In the genomic region with DNA sequence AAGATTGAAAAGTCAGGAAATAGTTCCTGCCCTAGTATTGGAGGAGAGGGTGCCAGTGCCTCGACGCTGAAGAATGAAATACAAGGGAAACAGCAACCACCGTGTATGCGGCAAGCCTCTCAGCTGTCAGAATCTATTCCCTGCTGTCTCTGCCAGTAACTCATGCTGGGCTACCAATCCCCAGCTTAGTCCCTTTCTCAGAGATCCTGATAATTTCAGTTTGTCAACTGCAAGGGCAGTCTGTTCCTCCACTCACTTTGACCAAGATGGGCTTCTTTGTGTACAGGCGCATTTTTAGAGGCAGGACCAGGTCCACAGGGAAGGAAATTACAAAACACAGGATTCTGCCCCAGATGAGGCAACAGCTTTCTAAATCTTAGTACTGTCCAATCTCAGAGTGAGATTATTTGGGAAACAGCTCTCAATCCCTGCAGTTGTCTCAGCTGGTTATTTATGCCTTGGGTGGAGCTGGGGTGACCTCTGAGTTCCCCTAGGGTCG, we compare ENCODE assay signal across 8 cellular contexts. TPM values are rescaled to one million over a fixed set of nuclear protein-coding genes. Genes with fewer than 3 reads are reported as not detected.
DNase-seq lines count a peak whose midpoint lies in the region; ATAC-seq and TF ChIP-seq lines count a peak whose summit lies in the region.

No MANE protein-coding gene starts in this region.

- peaks cover 23% of the 10 kb centered on the region for H3K4me1 ChIP-seq in iPS-18a (ENCODE audit: control insufficient read depth, low read depth, low read length)
- peaks cover 0 to 25% (median 12%) of the 10 kb centered on the region in 4 donors for H3K4me1 ChIP-seq in tibial nerve

- H3K4me3 ChIP-seq in iPS-18a (ENCODE audit: low read length) = peak overlapping the region; percentile 83
- peak overlapping the region in 1 of 4 donors; percentile 2 for H3K4me3 ChIP-seq in tibial nerve

- intact Hi-C loops in activated naive CD4-positive, alpha-beta T cell treated with anti-CD3 and anti-CD28 coated beads for 36 hours (cut with micrococcal nuclease) = no loop called here

- no peak overlapping the region for H3K27ac Mint-ChIP-seq in activated naive CD4-positive, alpha-beta T cell treated with anti-CD3 and anti-CD28 coated beads for 36 hours
- H3K27ac Mint-ChIP-seq in activated T-helper 17 cell treated with anti-CD3 and anti-CD28 coated beads, Interleukin-2, amount 50 U/mL, for 72 hours = no peak overlapping the region

- H3K4me3 Mint-ChIP-seq in activated naive CD4-positive, alpha-beta T cell treated with anti-CD3 and anti-CD28 coated beads for 36 hours = peak overlapping the region; percentile 34
- H3K4me3 Mint-ChIP-seq in activated T-helper 17 cell treated with anti-CD3 and anti-CD28 coated beads, Interleukin-2, amount 50 U/mL, for 72 hours = peak overlapping the region; percentile 100

- H3K9me3 Mint-ChIP-seq in activated naive CD4-positive, alpha-beta T cell treated with anti-CD3 and anti-CD28 coated beads for 36 hours = no peaks in the 10 kb centered on the region
- no peaks in the 10 kb centered on the region for H3K9me3 Mint-ChIP-seq in activated T-helper 17 cell treated with anti-CD3 and anti-CD28 coated beads, Interleukin-2, amount 50 U/mL, for 72 hours

- no peak for TF ChIP-seq CTCF in tibial nerve (IDR thresholded peaks at IDR 0.05)

- H3K27ac ChIP-seq in iPS-18a (ENCODE audit: low read length) (peak overlapping the region; percentile 10), tibial nerve (peak overlapping the region in 3 of 4 donors; percentile 75 to 83 (median 78))

- WGBS in tibial nerve, 2 donors = 44 to 49% methylated on average over 6 of the region's 6 CpGs

- no peak for DNase-seq in activated naive CD4-positive, alpha-beta T cell treated with anti-CD3 and anti-CD28 coated beads for 36 hours
- DNase-seq in activated naive CD4-positive, alpha-beta T cell treated with anti-CD3 and anti-CD28 coated beads, Interleukin-2, amount 50 U/mL, for 16 hours = no peak
- DNase-seq in tibial nerve (ENCODE audit: low spot score in 2 of 2) (peak in 1 of 2 donors; percentile 13), NCI-H774 (lab: John Stamatoyannopoulos, UW) (no peak), ureter (ENCODE audit: low spot score) (no peak), activated gamma-delta T cell (lab: John Stamatoyannopoulos, UW) (no peak)

- TF ChIP-seq EP300 in tibial nerve (IDR thresholded peaks at IDR 0.05) = no peak

- CTCF ChIA-PET in activated naive CD4-positive, alpha-beta T cell treated with anti-CD3 and anti-CD28 coated beads for 36 hours (lab: Charles Lee) = interaction anchor here (0.9 to 3.4 kb wide), 3 partner anchors 12 to 30 kb away, joined by 3 to 16 read pairs (median 11); partner anchors contain the start of gene NOB1

- H3K9me3 ChIP-seq in iPS-18a (ENCODE audit: control insufficient read depth, low read depth, low read length) (no peaks in the 10 kb centered on the region), tibial nerve (no peaks in the 10 kb centered on the region)

- H3K36me3 ChIP-seq in iPS-18a (ENCODE audit: control insufficient read depth, low read depth, low read length) = no peaks in the 10 kb centered on the region
- no peaks in the 10 kb centered on the region for H3K36me3 ChIP-seq in tibial nerve

- peaks cover 27% of the 10 kb centered on the region for H3K4me1 Mint-ChIP-seq in activated naive CD4-positive, alpha-beta T cell treated with anti-CD3 and anti-CD28 coated beads for 36 hours (ENCODE audit: low read depth)
- peaks cover 9% of the 10 kb centered on the region for H3K4me1 Mint-ChIP-seq in activated T-helper 17 cell treated with anti-CD3 and anti-CD28 coated beads, Interleukin-2, amount 50 U/mL, for 72 hours

- TF ChIP-seq POLR2A in tibial nerve (IDR thresholded peaks at IDR 0.05) = no peak

- H3K27me3 ChIP-seq in iPS-18a (ENCODE audit: control insufficient read depth, insufficient read depth, low read length) (no peaks in the 10 kb centered on the region), tibial nerve (no peaks in the 10 kb centered on the region)

- peak overlapping the region; percentile 20 for H3K9ac ChIP-seq in iPS-18a (ENCODE audit: low read length)

- H3K27me3 Mint-ChIP-seq in activated naive CD4-positive, alpha-beta T cell treated with anti-CD3 and anti-CD28 coated beads for 36 hours (ENCODE audit: low read depth) = no peaks in the 10 kb centered on the region
- no peaks in the 10 kb centered on the region for H3K27me3 Mint-ChIP-seq in activated T-helper 17 cell treated with anti-CD3 and anti-CD28 coated beads, Interleukin-2, amount 50 U/mL, for 72 hours

- ATAC-seq in activated T-helper 17 cell treated with anti-CD3 and anti-CD28 coated beads, Interleukin-2, amount 50 U/mL, for 72 hours (replicated peaks) = no peak

- H3K36me3 Mint-ChIP-seq in activated naive CD4-positive, alpha-beta T cell treated with anti-CD3 and anti-CD28 coated beads for 36 hours (ENCODE audit: low read depth) = peaks cover 2% of the 10 kb centered on the region
- H3K36me3 Mint-ChIP-seq in activated T-helper 17 cell treated with anti-CD3 and anti-CD28 coated beads, Interleukin-2, amount 50 U/mL, for 72 hours (ENCODE audit: low read depth) = peaks cover 6% of the 10 kb centered on the region

RNA-seq across cellular contexts. Expression of gene NQO1, which starts 1.3 kb away (rescaled TPM):
- 10 to 100 TPM; 11.6 to 11.9 TPM for total RNA-seq in activated naive CD4-positive, alpha-beta T cell treated with anti-CD3 and anti-CD28 coated beads for 36 hours
- total RNA-seq in activated T-helper 17 cell treated with anti-CD3 and anti-CD28 coated beads, Interleukin-2, amount 50 U/mL, for 72 hours = 10 to 100 TPM; 14.2 to 22.3 TPM
- total RNA-seq in tibial nerve (100 to 1,000 TPM in 1 of 4 donors, 10 to 100 TPM in 3; 19.0 to 106 (median 55.0) TPM), ureter (31.3 TPM)

RNA-seq across cellular contexts. Expression of gene NOB1, which starts 29.7 kb away (rescaled TPM):
- 100 to 1,000 TPM; 110 to 114 TPM for total RNA-seq in activated naive CD4-positive, alpha-beta T cell treated with anti-CD3 and anti-CD28 coated beads for 36 hours
- 10 to 100 TPM; 92.0 to 95.9 TPM for total RNA-seq in activated T-helper 17 cell treated with anti-CD3 and anti-CD28 coated beads, Interleukin-2, amount 50 U/mL, for 72 hours
- total RNA-seq in tibial nerve (10 to 100 TPM; 23.2 to 42.3 (median 38.1) TPM), ureter (60.6 TPM)

RNA-seq across cellular contexts. Expression of gene WWP2, which starts 37.1 kb away (rescaled TPM):
- total RNA-seq in activated naive CD4-positive, alpha-beta T cell treated with anti-CD3 and anti-CD28 coated beads for 36 hours = 10 to 100 TPM; 27.7 to 32.3 TPM
- 10 to 100 TPM; 55.1 to 55.7 TPM for total RNA-seq in activated T-helper 17 cell treated with anti-CD3 and anti-CD28 coated beads, Interleukin-2, amount 50 U/mL, for 72 hours
- total RNA-seq in tibial nerve (10 to 100 TPM; 40.8 to 96.9 (median 84.3) TPM), ureter (97.8 TPM)
